1 cellular context compared by ENCODE assay signal in genomic region chr12:113858828-113859386, GRCh38.
A peak's percentile ranks its signal among the peaks of the same experiment; 100 is the strongest.
TF ChIP-seq lines count a peak whose summit lies in the region.

No MANE protein-coding gene starts in this region.

TF ChIP-seq in HEK293, 187 proteins besides CTCF, POLR2A, EP300 and RAD21 (continued from another document):
- TF ChIP-seq ZNF704 (tag by site-specific recombination; IDR thresholded peaks at IDR 0.05): no peak
- TF ChIP-seq ZIC2 (tag by site-specific recombination; IDR thresholded peaks at IDR 0.05): 0 out of 2 replicates have a peak, but pooled peaks have one; percentile 17
- no peak for TF ChIP-seq ZBTB44 (tag by site-specific recombination; IDR thresholded peaks at IDR 0.05)
- TF ChIP-seq ZNF121 (tag by site-specific recombination; IDR thresholded peaks at IDR 0.05): no peak
